Comparison of ENCODE assay signal across 1 cellular context in the genomic region with DNA sequence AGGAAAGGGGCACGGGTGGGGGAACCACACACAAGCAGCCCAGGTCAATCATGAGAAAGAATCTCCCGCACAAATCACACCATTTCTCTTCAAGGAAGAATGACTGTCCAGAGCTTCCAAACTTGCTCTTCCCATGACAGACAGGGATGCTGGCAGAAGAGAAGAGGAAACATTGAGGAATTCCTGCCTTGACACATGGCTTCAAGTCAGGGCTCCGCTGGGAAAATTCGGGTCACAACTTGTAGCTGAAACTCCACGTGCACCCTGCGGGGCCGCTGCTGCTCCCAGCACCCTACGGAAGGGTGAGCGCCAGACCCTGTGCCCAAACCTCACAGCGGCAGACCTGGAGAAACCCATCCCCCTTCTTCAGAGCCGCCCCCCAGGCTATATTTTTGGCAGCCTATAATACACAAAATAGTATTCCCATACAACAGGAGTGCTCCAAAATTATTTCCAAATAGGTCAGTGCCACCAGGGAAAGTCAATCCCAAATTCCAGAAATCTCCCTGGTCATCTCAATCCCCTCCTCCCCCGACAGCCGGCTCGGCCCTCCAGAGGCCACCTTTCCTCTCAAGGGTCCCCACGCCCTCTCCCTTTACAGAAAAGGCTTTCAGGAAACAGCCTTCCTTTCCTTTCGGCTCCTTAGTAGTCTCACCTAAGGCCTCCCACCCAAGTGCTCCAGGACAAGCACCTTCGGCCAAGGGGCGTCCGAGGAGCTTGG.
A peak's percentile ranks its signal among the peaks of the same experiment; 100 is the strongest.
TF ChIP-seq lines count a peak whose summit lies in the region.

No MANE protein-coding gene starts in this region.

TF ChIP-seq in H1, 55 proteins besides CTCF, POLR2A, EP300 and RAD21:
- TF ChIP-seq, protein P1, sequence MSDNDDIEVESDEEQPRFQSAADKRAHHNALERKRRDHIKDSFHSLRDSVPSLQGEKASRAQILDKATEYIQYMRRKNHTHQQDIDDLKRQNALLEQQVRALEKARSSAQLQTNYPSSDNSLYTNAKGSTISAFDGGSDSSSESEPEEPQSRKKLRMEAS (IDR thresholded peaks at IDR 0.05), result peak; percentile 23; the same call in 1 of the 2 replicates
- peak; percentile 39 for TF ChIP-seq RNF2 (IDR thresholded peaks at IDR 0.05; ENCODE audit: borderline replicate concordance, low read depth, low read length, missing control alignments, poor library complexity, severe bottlenecking)
- TF ChIP-seq, protein P2, sequence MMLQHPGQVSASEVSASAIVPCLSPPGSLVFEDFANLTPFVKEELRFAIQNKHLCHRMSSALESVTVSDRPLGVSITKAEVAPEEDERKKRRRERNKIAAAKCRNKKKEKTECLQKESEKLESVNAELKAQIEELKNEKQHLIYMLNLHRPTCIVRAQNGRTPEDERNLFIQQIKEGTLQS (IDR thresholded peaks at IDR 0.05; ENCODE audit: insufficient read depth, low read depth, low read length), result no peak
TF ChIP-seq in H1: peak in this region for 2.
